In the genomic region with DNA sequence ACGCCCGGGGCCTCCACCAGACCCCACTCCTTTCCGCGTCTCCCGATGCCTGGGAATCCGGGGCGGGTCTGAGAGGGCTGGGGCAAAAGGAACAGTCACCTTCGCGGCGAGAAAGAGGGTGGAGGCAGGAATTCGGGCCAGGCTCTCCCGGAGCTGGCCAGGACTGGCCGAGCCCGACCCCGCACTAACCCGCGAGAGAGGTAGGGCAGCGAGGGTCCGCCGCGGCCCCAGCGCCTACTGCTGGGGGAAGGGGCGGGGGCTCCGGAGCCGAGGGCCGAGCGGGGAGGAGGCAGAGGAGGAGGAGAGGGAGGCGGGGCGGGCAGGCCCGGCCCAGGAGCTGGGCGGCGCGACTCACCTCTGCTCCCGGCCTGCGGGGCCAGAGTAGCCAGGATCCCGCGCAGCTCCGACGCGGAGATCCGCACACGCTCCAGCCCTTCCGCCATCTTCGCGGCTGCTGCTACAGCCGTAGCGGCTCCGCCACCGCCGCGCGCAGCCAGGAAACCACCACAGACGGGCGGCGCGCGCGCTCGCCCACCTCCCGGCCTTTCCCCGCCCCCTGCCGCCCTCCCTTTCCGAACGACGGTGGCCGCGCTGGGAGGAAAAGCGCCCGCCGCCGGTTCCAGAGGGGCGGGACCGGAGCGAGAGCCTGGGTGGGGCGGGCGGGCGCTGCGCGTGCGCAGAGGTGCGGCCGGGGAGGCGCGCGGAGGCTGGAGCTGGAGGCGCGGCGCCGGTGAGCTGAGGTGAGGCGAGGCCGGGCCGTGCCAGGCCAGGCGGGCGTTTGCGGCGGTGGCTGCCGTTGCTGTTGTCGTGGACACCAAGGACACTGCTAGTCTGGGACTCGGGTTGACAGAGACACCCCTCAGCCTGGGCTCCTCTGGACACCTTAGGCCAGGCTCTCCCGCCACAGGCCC, we compare ENCODE assay signal across 8 cellular contexts. TPM values are rescaled to one million over a fixed set of nuclear protein-coding genes. Genes with fewer than 3 reads are reported as not detected.
A peak's percentile ranks its signal among the peaks of the same experiment; 100 is the strongest.
DNase-seq lines count a peak whose midpoint lies in the region; ATAC-seq and TF ChIP-seq lines count a peak whose summit lies in the region.

A gene (minus strand): TSS at position 508 of the 911 bp plus-strand sequence. CDS start 65 bp downstream, at position 443.
A gene with protein sequence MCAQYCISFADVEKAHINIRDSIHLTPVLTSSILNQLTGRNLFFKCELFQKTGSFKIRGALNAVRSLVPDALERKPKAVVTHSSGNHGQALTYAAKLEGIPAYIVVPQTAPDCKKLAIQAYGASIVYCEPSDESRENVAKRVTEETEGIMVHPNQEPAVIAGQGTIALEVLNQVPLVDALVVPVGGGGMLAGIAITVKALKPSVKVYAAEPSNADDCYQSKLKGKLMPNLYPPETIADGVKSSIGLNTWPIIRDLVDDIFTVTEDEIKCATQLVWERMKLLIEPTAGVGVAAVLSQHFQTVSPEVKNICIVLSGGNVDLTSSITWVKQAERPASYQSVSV (plus strand): TSS at position 673 of the 911 bp plus-strand sequence. CDS start 11,611 bp downstream, outside the sequence.

- H3K4me1 Mint-ChIP-seq in natural killer cell treated with Interleukin-12 subunit alpha and Interleukin-12 subunit beta and Interleukin-15 and Interleukin-18, amount 100 ng/mL, for 72 hours (ENCODE audit: low read depth in 2 of 2) = peaks cover 39 to 42% of the 10 kb centered on the region in 2 donors

- no peaks in the 10 kb centered on the region for H3K9me3 ChIP-seq in RWPE2 (ENCODE audit: severe bottlenecking)

- H3K4me1 ChIP-seq in RWPE2 (ENCODE audit: insufficient read depth, poor library complexity, severe bottlenecking) = peaks cover 2% of the 10 kb centered on the region

- peak within 1 kb of the TSS; percentile 86 for H3K4me3 Mint-ChIP-seq in natural killer cell treated with Interleukin-12 subunit alpha and Interleukin-12 subunit beta and Interleukin-15 and Interleukin-18, amount 100 ng/mL, for 72 hours

- H3K36me3 ChIP-seq in RWPE2 (ENCODE audit: low read depth) = peaks cover 13% of the 10 kb centered on the region; the same call in 1 of the 2 replicates

- no peaks in the 10 kb centered on the region for H3K27me3 Mint-ChIP-seq in natural killer cell treated with Interleukin-12 subunit alpha and Interleukin-12 subunit beta and Interleukin-15 and Interleukin-18, amount 100 ng/mL, for 72 hours

- H3K4me3 ChIP-seq in RWPE2 (ENCODE audit: severe bottlenecking) (peak within 1 kb of the TSS; percentile 83), fibroblast of pulmonary artery (replicated peaks; ENCODE audit: low read depth, low read length) (peak within 1 kb of the TSS; percentile 93)

- peak; percentile 89 for DNase-seq in EH (ENCODE audit: low read depth)
- peak; percentile 47 for DNase-seq in KG1 (lab: John Stamatoyannopoulos, UW)
- peak; percentile 88 for DNase-seq in RWPE2 (ENCODE audit: low spot score)
- peak; percentile 95 for DNase-seq in activated effector memory CD4-positive, alpha-beta T cell treated with Interleukin-2 at 50 U/mL for 16 hours
- DNase-seq in fibroblast of pulmonary artery (ENCODE audit: low read depth) = peak; percentile 86
- DNase-seq in natural killer cell treated with Interleukin-12 subunit alpha and Interleukin-12 subunit beta and Interleukin-15 and Interleukin-18, amount 100 ng/mL, for 72 hours (ENCODE audit: low spot score) = peak; percentile 92
- DNase-seq in stimulated activated naive CD8-positive, alpha-beta T cell treated with anti-CD3 and anti-CD28 coated beads, Interleukin-15, Interleukin-2, amounts not matched to agents 100 U/mL and 50 U/mL, for 24 hours = peak; percentile 97

- H3K27me3 ChIP-seq in RWPE2 (ENCODE audit: insufficient read depth, poor library complexity, severe bottlenecking) = no peaks in the 10 kb centered on the region

- TF ChIP-seq CTCF in RWPE2 (IDR thresholded peaks at IDR 0.05; ENCODE audit: poor library complexity, severe bottlenecking) = no peak
- TF ChIP-seq CTCF in fibroblast of pulmonary artery (IDR thresholded peaks at IDR 0.05; ENCODE audit: low read length, missing control alignments) = no peak

- peak within 1 kb of the TSS; percentile 46 to 78 for H3K27ac Mint-ChIP-seq in natural killer cell treated with Interleukin-12 subunit alpha and Interleukin-12 subunit beta and Interleukin-15 and Interleukin-18, amount 100 ng/mL, for 72 hours

- no peaks in the 10 kb centered on the region for H3K9me3 Mint-ChIP-seq in natural killer cell treated with Interleukin-12 subunit alpha and Interleukin-12 subunit beta and Interleukin-15 and Interleukin-18, amount 100 ng/mL, for 72 hours

- H3K36me3 Mint-ChIP-seq in natural killer cell treated with Interleukin-12 subunit alpha and Interleukin-12 subunit beta and Interleukin-15 and Interleukin-18, amount 100 ng/mL, for 72 hours = peaks cover 22% of the 10 kb centered on the region

- peak within 1 kb of the TSS; percentile 60 for H3K27ac ChIP-seq in RWPE2 (ENCODE audit: poor library complexity, severe bottlenecking)

- peak; percentile 84 for ATAC-seq in GM21737 (IDR thresholded peaks at IDR 0.05; ENCODE audit: unreplicated experiment)
- peak; percentile 92 for ATAC-seq in RWPE2 (ENCODE audit: low read depth)
- ATAC-seq in natural killer cell treated with Interleukin-12 subunit alpha and Interleukin-12 subunit beta and Interleukin-15 and Interleukin-18, amount 100 ng/mL, for 72 hours = peak; percentile 94 to 97
- ATAC-seq in stimulated activated naive CD8-positive, alpha-beta T cell treated with anti-CD3 and anti-CD28 coated beads, Interleukin-15, Interleukin-2, amounts not matched to agents 100 U/mL and 50 U/mL, for 24 hours = peak; percentile 87

RNA-seq across cellular contexts. Expression of the first gene that starts in this region (rescaled TPM):
- 10 to 100 TPM; 33.6 to 74.7 TPM for total RNA-seq in natural killer cell treated with Interleukin-12 subunit alpha and Interleukin-12 subunit beta and Interleukin-15 and Interleukin-18, amount 100 ng/mL, for 72 hours

RNA-seq across cellular contexts. Expression of the second gene that starts in this region (rescaled TPM):
- total RNA-seq in natural killer cell treated with Interleukin-12 subunit alpha and Interleukin-12 subunit beta and Interleukin-15 and Interleukin-18, amount 100 ng/mL, for 72 hours = 10 to 100 TPM; 19.8 to 21.3 TPM

Comparison
In these comparisons a context has a peak if more than half of its experiments do, and no peak if none do; other contexts are left out.
1. Peak in every context shown above with its lines: DNase-seq, ATAC-seq, H3K4me3 ChIP-seq and H3K27ac ChIP-seq.
2. DNase-seq: peak in every context shown above with its lines; median percentile 97 in stimulated activated naive CD8-positive, alpha-beta T cell treated with anti-CD3 and anti-CD28 coated beads, Interleukin-15, Interleukin-2, amounts not matched to agents 100 U/mL and 50 U/mL, for 24 hours; 95 in activated effector memory CD4-positive, alpha-beta T cell treated with Interleukin-2 at 50 U/mL for 16 hours; 92 in natural killer cell treated with Interleukin-12 subunit alpha and Interleukin-12 subunit beta and Interleukin-15 and Interleukin-18, amount 100 ng/mL, for 72 hours; 89 in EH; 88 in RWPE2; 86 in fibroblast of pulmonary artery; 47 in KG1.